ENCODE assay signal across 30 cellular contexts in genomic region chr5:179978792-179979191, GRCh38.
"Had no signal": no experiment of that assay in that cellular context is flagged by ENCODE, and none has a peak within 500 bp of the region (broad histone marks: within the 10 kb centered on the region; RNA-seq: fewer than 3 reads in every experiment).

No MANE protein-coding gene starts in this region.

- ATAC-seq: activated CD4-positive, alpha-beta T cell treated with anti-CD3 and anti-CD28 coated beads for 36 hours; activated CD8-positive, alpha-beta memory T cell treated with anti-CD3 and anti-CD28 coated beads, Interleukin-2, amount 10 ng/mL, durations not matched to agents 7 days and 5 days; activated CD8-positive, alpha-beta T cell treated with anti-CD3 and anti-CD28 coated beads, Interleukin-2, amount 10 ng/mL, durations not matched to agents 7 days and 5 days; activated naive CD8-positive, alpha-beta T cell treated with anti-CD3 and anti-CD28 coated beads, Interleukin-2, amount 50 U/mL, for 24 hours; gastroesophageal sphincter; heart right ventricle had no signal

- DNase-seq: activated CD4-positive, alpha-beta memory T cell treated with anti-CD3 and anti-CD28 coated beads for 36 hours; activated CD4-positive, alpha-beta T cell treated with anti-CD3 and anti-CD28 coated beads for 36 hours; activated CD4-positive, alpha-beta T cell treated with anti-CD3 and anti-CD28 coated beads, Interleukin-2, amount 10 ng/mL, durations not matched to agents 24 days and 14 days; activated CD4-positive, CD25-positive, alpha-beta regulatory T cell; activated CD4-positive, CD25-positive, alpha-beta regulatory T cell treated with anti-CD3 and anti-CD28 coated beads, Interleukin-2, amount 50 U/mL, for 72 hours; activated CD8-positive, alpha-beta memory T cell treated with anti-CD3 and anti-CD28 coated beads, Interleukin-2, amount 10 ng/mL, durations not matched to agents 7 days and 5 days; activated CD8-positive, alpha-beta memory T cell treated with anti-CD3 and anti-CD28 coated beads, Interleukin-2, amount 50 U/mL, for 4 hours; activated CD8-positive, alpha-beta T cell treated with anti-CD3 and anti-CD28 coated beads, Interleukin-2, amount 10 ng/mL, durations not matched to agents 7 days and 5 days; activated effector memory CD4-positive, alpha-beta T cell treated with anti-CD3 and anti-CD28 coated beads, Interleukin-2, amount 50 U/mL, for 16 hours; activated naive CD4-positive, alpha-beta T cell treated with anti-CD3 and anti-CD28 coated beads for 36 hours; activated naive CD8-positive, alpha-beta T cell treated with anti-CD3 and anti-CD28 coated beads for 36 hours; activated naive CD8-positive, alpha-beta T cell treated with anti-CD3 and anti-CD28 coated beads, Interleukin-2, amount 50 U/mL, for 24 hours; activated T-cell treated with anti-CD3 and anti-CD28 coated beads, Interleukin-2, amount 50 U/mL, for 1 hour; activated T-cell treated with anti-CD3 and anti-CD28 coated beads, Interleukin-2, amount 50 U/mL, for 48 hours; central memory CD4-positive, alpha-beta T cell; cerebellar nuclear complex; colonic mucosa; effector memory CD4-positive, alpha-beta T cell; esophagus squamous epithelium; foreskin melanocyte; heart right ventricle; T-helper 2 cell had no signal

- H3K27me3 ChIP-seq: ascending aorta, breast epithelium, cardiac muscle cell, colonic mucosa, esophagus squamous epithelium, gastroesophageal sphincter, heart right ventricle had no signal

- H3K27ac Mint-ChIP-seq: activated CD4-positive, alpha-beta memory T cell treated with anti-CD3 and anti-CD28 coated beads for 36 hours; activated CD4-positive, alpha-beta T cell treated with anti-CD3 and anti-CD28 coated beads for 36 hours; activated CD4-positive, alpha-beta T cell treated with anti-CD3 and anti-CD28 coated beads, Interleukin-2, amount 10 ng/mL, durations not matched to agents 24 days and 14 days; activated CD8-positive, alpha-beta memory T cell treated with anti-CD3 and anti-CD28 coated beads, Interleukin-2, amount 10 ng/mL, durations not matched to agents 7 days and 5 days; activated CD8-positive, alpha-beta T cell treated with anti-CD3 and anti-CD28 coated beads, Interleukin-2, amount 10 ng/mL, durations not matched to agents 7 days and 5 days; activated naive CD4-positive, alpha-beta T cell treated with anti-CD3 and anti-CD28 coated beads for 36 hours; activated naive CD4-positive, alpha-beta T cell treated with anti-CD3 and anti-CD28 coated beads, Interleukin-2, amount 50 U/mL, for 24 hours; activated naive CD8-positive, alpha-beta T cell treated with anti-CD3 and anti-CD28 coated beads for 36 hours; activated naive CD8-positive, alpha-beta T cell treated with anti-CD3 and anti-CD28 coated beads, Interleukin-2, amount 50 U/mL, for 24 hours; activated T-helper 1 cell treated with anti-CD3 and anti-CD28 coated beads, Interleukin-12 subunit alpha, Interleukin-12 subunit beta, Interleukin-2, Interleukin-4 antibody, amounts not matched to agents 30 ng/mL and 10 ng/mL and 1 ng/mL, durations not matched to agents 14 hours and 24 hours and 36 hours; activated T-helper 2 cell treated with anti-CD3 and anti-CD28 coated beads, Interferon-gamma antibody, Interleukin-2, Interleukin-4, amounts not matched to agents 10 μg/mL and 5 μg/mL and 100 μg/mL, durations not matched to agents 14 hours and 24 hours and 36 hours had no signal

- H3K4me3 Mint-ChIP-seq: activated CD4-positive, alpha-beta memory T cell treated with anti-CD3 and anti-CD28 coated beads for 36 hours; activated CD4-positive, alpha-beta T cell treated with anti-CD3 and anti-CD28 coated beads for 36 hours; activated CD4-positive, alpha-beta T cell treated with anti-CD3 and anti-CD28 coated beads, Interleukin-2, amount 10 ng/mL, durations not matched to agents 24 days and 14 days; activated CD8-positive, alpha-beta memory T cell treated with anti-CD3 and anti-CD28 coated beads, Interleukin-2, amount 10 ng/mL, durations not matched to agents 7 days and 5 days; activated CD8-positive, alpha-beta T cell treated with anti-CD3 and anti-CD28 coated beads, Interleukin-2, amount 10 ng/mL, durations not matched to agents 7 days and 5 days; activated naive CD4-positive, alpha-beta T cell treated with anti-CD3 and anti-CD28 coated beads for 36 hours; activated naive CD4-positive, alpha-beta T cell treated with anti-CD3 and anti-CD28 coated beads, Interleukin-2, amount 50 U/mL, for 24 hours; activated naive CD8-positive, alpha-beta T cell treated with anti-CD3 and anti-CD28 coated beads for 36 hours; activated naive CD8-positive, alpha-beta T cell treated with anti-CD3 and anti-CD28 coated beads, Interleukin-2, amount 50 U/mL, for 24 hours; activated T-helper 1 cell treated with anti-CD3 and anti-CD28 coated beads, Interleukin-12 subunit alpha, Interleukin-12 subunit beta, Interleukin-2, Interleukin-4 antibody, amounts not matched to agents 30 ng/mL and 10 ng/mL and 1 ng/mL, durations not matched to agents 14 hours and 24 hours and 36 hours; brain had no signal

- H3K4me1 Mint-ChIP-seq: activated CD4-positive, alpha-beta T cell treated with anti-CD3 and anti-CD28 coated beads for 36 hours; activated CD4-positive, alpha-beta T cell treated with anti-CD3 and anti-CD28 coated beads, Interleukin-2, amount 10 ng/mL, durations not matched to agents 24 days and 14 days; activated CD8-positive, alpha-beta memory T cell treated with anti-CD3 and anti-CD28 coated beads, Interleukin-2, amount 10 ng/mL, durations not matched to agents 7 days and 5 days; activated naive CD4-positive, alpha-beta T cell treated with anti-CD3 and anti-CD28 coated beads, Interleukin-2, amount 50 U/mL, for 24 hours; activated naive CD8-positive, alpha-beta T cell treated with anti-CD3 and anti-CD28 coated beads for 36 hours; activated naive CD8-positive, alpha-beta T cell treated with anti-CD3 and anti-CD28 coated beads, Interleukin-2, amount 50 U/mL, for 24 hours had no signal

- H3K27me3 Mint-ChIP-seq: activated CD4-positive, alpha-beta memory T cell treated with anti-CD3 and anti-CD28 coated beads for 36 hours; activated CD4-positive, alpha-beta T cell treated with anti-CD3 and anti-CD28 coated beads for 36 hours; activated CD4-positive, alpha-beta T cell treated with anti-CD3 and anti-CD28 coated beads, Interleukin-2, amount 10 ng/mL, durations not matched to agents 24 days and 14 days; activated CD8-positive, alpha-beta memory T cell treated with anti-CD3 and anti-CD28 coated beads, Interleukin-2, amount 10 ng/mL, durations not matched to agents 7 days and 5 days; activated naive CD4-positive, alpha-beta T cell treated with anti-CD3 and anti-CD28 coated beads, Interleukin-2, amount 50 U/mL, for 24 hours; activated naive CD8-positive, alpha-beta T cell treated with anti-CD3 and anti-CD28 coated beads for 36 hours; activated naive CD8-positive, alpha-beta T cell treated with anti-CD3 and anti-CD28 coated beads, Interleukin-2, amount 50 U/mL, for 24 hours; brain had no signal

- H3K36me3 Mint-ChIP-seq: activated CD8-positive, alpha-beta memory T cell treated with anti-CD3 and anti-CD28 coated beads, Interleukin-2, amount 10 ng/mL, durations not matched to agents 7 days and 5 days; activated naive CD8-positive, alpha-beta T cell treated with anti-CD3 and anti-CD28 coated beads for 36 hours had no signal

- H3K9me3 Mint-ChIP-seq: activated CD4-positive, alpha-beta memory T cell treated with anti-CD3 and anti-CD28 coated beads for 36 hours; activated CD4-positive, alpha-beta T cell treated with anti-CD3 and anti-CD28 coated beads, Interleukin-2, amount 10 ng/mL, durations not matched to agents 24 days and 14 days; activated naive CD4-positive, alpha-beta T cell treated with anti-CD3 and anti-CD28 coated beads for 36 hours; activated naive CD4-positive, alpha-beta T cell treated with anti-CD3 and anti-CD28 coated beads, Interleukin-2, amount 50 U/mL, for 24 hours; activated naive CD8-positive, alpha-beta T cell treated with anti-CD3 and anti-CD28 coated beads for 36 hours; activated naive CD8-positive, alpha-beta T cell treated with anti-CD3 and anti-CD28 coated beads, Interleukin-2, amount 50 U/mL, for 24 hours; activated T-helper 1 cell treated with anti-CD3 and anti-CD28 coated beads, Interleukin-12 subunit alpha, Interleukin-12 subunit beta, Interleukin-2, Interleukin-4 antibody, amounts not matched to agents 30 ng/mL and 10 ng/mL and 1 ng/mL, durations not matched to agents 14 hours and 24 hours and 36 hours; activated T-helper 2 cell treated with anti-CD3 and anti-CD28 coated beads, Interferon-gamma antibody, Interleukin-2, Interleukin-4, amounts not matched to agents 10 μg/mL and 5 μg/mL and 100 μg/mL, durations not matched to agents 14 hours and 24 hours and 36 hours; brain had no signal

- H3K4me3 ChIP-seq: ascending aorta, breast epithelium, cardiac muscle cell, colonic mucosa, esophagus squamous epithelium, gastroesophageal sphincter, heart right ventricle had no signal

- H3K36me3 ChIP-seq: breast epithelium had no signal

- H3K27ac ChIP-seq: ascending aorta, breast epithelium, cardiac muscle cell, colonic mucosa, esophagus squamous epithelium, gastroesophageal sphincter, heart right ventricle had no signal
